ENCODE assay signal across 1 cellular context in the genomic region with DNA sequence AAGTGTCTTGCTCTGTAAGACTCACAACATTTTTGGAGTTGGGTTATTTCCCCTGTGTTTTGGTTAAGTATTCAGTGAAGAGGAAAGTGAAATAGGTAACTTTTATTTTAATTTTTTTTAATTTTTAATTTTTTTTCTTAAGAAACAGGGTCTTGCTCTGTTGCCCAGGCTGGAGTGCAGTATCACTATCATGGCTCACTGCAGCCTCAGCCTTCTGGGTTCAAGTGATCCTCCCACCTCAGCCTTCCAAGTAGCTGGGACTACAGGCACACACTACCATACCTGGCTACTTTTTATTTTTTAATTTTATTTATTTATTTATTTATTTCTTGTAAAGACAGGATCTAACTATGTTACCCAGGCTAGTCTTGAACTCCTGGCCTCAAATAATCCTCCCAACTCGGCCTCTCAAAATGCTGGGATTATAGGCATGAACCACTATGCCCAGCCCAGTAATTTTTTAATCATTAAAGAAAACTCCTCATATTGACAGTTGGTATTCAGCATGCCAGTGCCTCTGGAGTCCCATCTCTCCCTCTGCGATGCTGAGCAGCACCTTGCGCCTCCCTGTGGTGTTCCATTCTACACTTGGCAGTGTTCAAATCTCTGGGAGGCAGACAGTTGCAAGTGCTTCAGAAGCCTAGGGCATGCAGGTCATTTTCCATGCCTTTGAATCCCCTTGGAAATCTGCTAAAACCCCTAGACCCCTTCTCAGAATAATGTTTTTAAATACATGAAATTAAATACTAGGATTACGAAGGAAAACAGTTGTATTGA.
TF ChIP-seq lines count a peak whose summit lies in the region.

No MANE protein-coding gene starts in this region.

TF ChIP-seq in GM23338, 12 proteins besides CTCF, POLR2A, EP300 and RAD21 (continued from another document):
- TF ChIP-seq ZNF462 (CRISPR knock-in tag; IDR thresholded peaks at IDR 0.05) = no peak
